ENCODE assay signal across 19 cellular contexts in the genomic region with DNA sequence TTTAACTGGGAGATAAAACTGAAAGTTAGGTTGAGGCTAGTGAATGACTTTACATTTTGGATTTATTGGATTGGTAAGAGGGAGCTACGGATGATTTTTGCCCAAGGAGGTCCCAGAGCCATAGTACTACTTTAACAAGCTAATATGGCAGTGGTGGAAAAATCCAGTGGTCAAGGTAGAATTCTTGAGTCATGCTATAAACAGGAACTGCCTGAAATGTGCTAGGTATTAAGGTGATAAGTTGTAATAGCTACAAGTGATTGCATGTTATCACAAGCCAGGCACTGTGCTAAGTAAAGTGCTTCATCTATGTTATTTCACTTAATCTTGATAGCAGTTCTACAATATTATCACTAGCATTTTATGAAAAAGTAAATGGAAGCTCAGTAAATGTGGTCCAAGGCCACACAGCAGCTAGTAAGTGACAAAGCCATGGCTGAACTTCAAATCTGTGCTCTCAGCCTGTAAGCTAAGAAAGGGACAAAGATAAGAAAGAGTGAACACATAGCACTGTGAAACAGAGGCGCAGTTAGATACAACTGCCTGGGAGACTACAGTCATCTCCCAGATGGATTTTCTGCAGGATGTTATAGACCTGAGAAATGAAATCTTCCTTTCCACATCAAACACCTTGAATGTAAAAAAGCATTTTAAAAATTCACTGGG.
DNase-seq lines count a peak whose midpoint lies in the region; ATAC-seq, FAIRE-seq and TF ChIP-seq lines count a peak whose summit lies in the region.
"Had no signal": no experiment of that assay in that cellular context is flagged by ENCODE, and none has a peak within 500 bp of the region (broad histone marks: within the 10 kb centered on the region; RNA-seq: fewer than 3 reads in every experiment).

No MANE protein-coding gene starts in this region.

- no peak for DNase-seq in Right ventricle myocardium inferior (ENCODE audit: missing footprints)
- no peak for DNase-seq in cardiac septum (ENCODE audit: low spot score)
- DNase-seq in epithelial cell of esophagus (ENCODE audit: low read depth), result peak; percentile 50
- no peak for DNase-seq in left ventricle myocardium superior
- no peak for DNase-seq in urothelium cell line (ENCODE audit: low spot score)
- DNase-seq in T-helper 9 cell, result no peak
- DNase-seq in NCI-H2029 treated with DMSO at 0.1 percent for 48 hours (lab: John Stamatoyannopoulos, UW), result no peak
- DNase-seq: 8988T; CD4-positive, CD25-positive, alpha-beta regulatory T cell; DMS153; DMS79 treated with DMSO at 0.1 percent for 48 hours; EL; GM23248 had no signal

- TF ChIP-seq CTCF in epithelial cell of esophagus (IDR thresholded peaks at IDR 0.05; ENCODE audit: insufficient read depth, low read depth, low read length, missing control alignments), result no peak

- ATAC-seq in Right ventricle myocardium inferior, result peak; percentile 59
- peak; percentile 89 for ATAC-seq in left ventricle myocardium superior
- no peak for ATAC-seq in HG03439 (IDR thresholded peaks at IDR 0.05; ENCODE audit: unreplicated experiment)
- ATAC-seq: HCT116 had no signal

- no peak overlapping the region for H3K4me3 ChIP-seq in epithelial cell of esophagus (ENCODE audit: low read length)
- H3K4me3 ChIP-seq: BLaER1 treated with 17β-estradiol and CSF1 and Interleukin-3, amounts not matched to agents 10 nM and 100 nM; GM23248 had no signal

- intact Hi-C loops in Right ventricle myocardium inferior (cut with DNase I) (loop anchor here (5.0 kb wide), 1 partner anchor 32 kb away; no protein-coding TSS in a partner anchor), cardiac septum (cut with DNase I) (loop anchor here (5.0 kb wide), 1 partner anchor 48 kb away; no protein-coding TSS in a partner anchor), left ventricle myocardium superior (cut with micrococcal nuclease) (no loop called here)

- peak; percentile 94 for FAIRE-seq in urothelium cell line (lab: Jason Lieb, UNC)
- FAIRE-seq: G401.6, GM12891, H54 had no signal
